Comparison of ENCODE assay signal across 25 cellular contexts in genomic region chr4:35342833-35343232, GRCh38.
"Had no signal": no experiment of that assay in that cellular context is flagged by ENCODE, and none has a peak within 500 bp of the region (broad histone marks: within the 10 kb centered on the region; RNA-seq: fewer than 3 reads in every experiment).

No MANE protein-coding gene starts in this region.

- H3K4me1 Mint-ChIP-seq: endodermal cell; neural progenitor cell; stimulated activated naive B cell treated with anti-CD40 and anti-IgM and Interleukin-4, amounts not matched to agents 10 μg/mL and 1 μg/mL and 100 μg/mL, for 72 hours; stimulated activated naive CD8-positive, alpha-beta T cell treated with anti-CD3 and anti-CD28 coated beads, Interleukin-15, amount 100 ng/mL, for 72 hours had no signal

- H3K27me3 ChIP-seq: neural progenitor cell, ovary, right atrium auricular region, sigmoid colon, testis, tibial nerve, upper lobe of right lung had no signal

- H3K27me3 Mint-ChIP-seq: natural killer cell treated with Interleukin-12 subunit alpha and Interleukin-12 subunit beta and Interleukin-15 and Interleukin-18, amount 100 ng/mL, for 72 hours; stimulated activated naive B cell treated with anti-CD40 and anti-IgM and Interleukin-4, amounts not matched to agents 10 μg/mL and 1 μg/mL and 100 μg/mL, for 72 hours; stimulated activated naive CD8-positive, alpha-beta T cell treated with anti-CD3 and anti-CD28 coated beads, Interleukin-15, amount 100 ng/mL, for 72 hours had no signal

- H3K4me3 ChIP-seq: lung, neural progenitor cell, ovary, right atrium auricular region, sigmoid colon, skin epidermis, testis, tibial nerve, upper lobe of right lung had no signal

- DNase-seq: effector CD4-positive, alpha-beta T cell; endodermal cell; erythroblast; foreskin melanocyte; head of caudate nucleus; hippocampal formation; left colon; left ventricle myocardium superior; mesenchymal stem cell; midbrain; nucleus accumbens; ovary; sigmoid colon; stimulated activated CD4-positive, alpha-beta T cell treated with anti-CD3 and anti-CD28 coated beads, Interleukin-2, amount 100 ng/mL, for 24 hours; stimulated activated CD4-positive, alpha-beta T cell treated with anti-CD3 and anti-CD28 coated beads, Interleukin-4, amount 100 ng/mL, for 4 hours; stimulated activated naive B cell treated with anti-CD40 and anti-IgM and Interleukin-4, amounts not matched to agents 10 μg/mL and 1 μg/mL and 100 μg/mL, for 72 hours; stimulated activated naive CD8-positive, alpha-beta T cell treated with anti-CD3 and anti-CD28 coated beads, Interleukin-15, amount 100 ng/mL, for 72 hours; testis; upper lobe of right lung had no signal

- H3K4me1 ChIP-seq: neural progenitor cell, right atrium auricular region, sigmoid colon, testis, tibial nerve, upper lobe of right lung had no signal

- H3K9me3 Mint-ChIP-seq: endodermal cell, neural progenitor cell had no signal

- ATAC-seq: left colon; left ventricle myocardium superior; natural killer cell treated with Interleukin-12 subunit alpha and Interleukin-12 subunit beta and Interleukin-15 and Interleukin-18, amount 100 ng/mL, for 72 hours; stimulated activated naive B cell treated with anti-CD40 and anti-IgM and Interleukin-4, amounts not matched to agents 10 μg/mL and 1 μg/mL and 100 μg/mL, for 72 hours; stimulated activated naive CD8-positive, alpha-beta T cell treated with anti-CD3 and anti-CD28 coated beads, Interleukin-15, amount 100 ng/mL, for 72 hours; upper lobe of right lung had no signal

- H3K4me3 Mint-ChIP-seq: endodermal cell; natural killer cell treated with Interleukin-12 subunit alpha and Interleukin-12 subunit beta and Interleukin-15 and Interleukin-18, amount 100 ng/mL, for 72 hours; neural progenitor cell; stimulated activated naive B cell treated with anti-CD40 and anti-IgM and Interleukin-4, amounts not matched to agents 10 μg/mL and 1 μg/mL and 100 μg/mL, for 72 hours; stimulated activated naive CD8-positive, alpha-beta T cell treated with anti-CD3 and anti-CD28 coated beads, Interleukin-15, amount 100 ng/mL, for 72 hours had no signal

- H3K27ac Mint-ChIP-seq: endodermal cell; natural killer cell treated with Interleukin-12 subunit alpha and Interleukin-12 subunit beta and Interleukin-15 and Interleukin-18, amount 100 ng/mL, for 72 hours; neural progenitor cell; stimulated activated naive B cell treated with anti-CD40 and anti-IgM and Interleukin-4, amounts not matched to agents 10 μg/mL and 1 μg/mL and 100 μg/mL, for 72 hours; stimulated activated naive CD8-positive, alpha-beta T cell treated with anti-CD3 and anti-CD28 coated beads, Interleukin-15, amount 100 ng/mL, for 72 hours had no signal

- H2AFZ ChIP-seq: neural progenitor cell had no signal

- H3K36me3 ChIP-seq: neural progenitor cell, ovary, right atrium auricular region, sigmoid colon, tibial nerve, upper lobe of right lung had no signal

- H3K9ac ChIP-seq: neural progenitor cell had no signal

- H3K36me3 Mint-ChIP-seq: natural killer cell treated with Interleukin-12 subunit alpha and Interleukin-12 subunit beta and Interleukin-15 and Interleukin-18, amount 100 ng/mL, for 72 hours; neural progenitor cell; stimulated activated naive B cell treated with anti-CD40 and anti-IgM and Interleukin-4, amounts not matched to agents 10 μg/mL and 1 μg/mL and 100 μg/mL, for 72 hours had no signal

- H3K27ac ChIP-seq: neural progenitor cell, ovary, right atrium auricular region, sigmoid colon, skin epidermis, testis, tibial nerve, upper lobe of right lung had no signal

- H3K4me2 ChIP-seq: neural progenitor cell had no signal

- H3K9me3 ChIP-seq: ovary, right atrium auricular region, sigmoid colon, testis, tibial nerve, upper lobe of right lung had no signal
